In genomic region chr7:139089118-139089517, GRCh38 we compare ENCODE assay signal across 24 cellular contexts. TPM values are rescaled to one million over a fixed set of nuclear protein-coding genes. Genes with fewer than 3 reads are reported as not detected.
DNase-seq lines count a peak whose midpoint lies in the region; ATAC-seq lines count a peak whose summit lies in the region.
"Had no signal": no experiment of that assay in that cellular context is flagged by ENCODE, and none has a peak within 500 bp of the region (broad histone marks: within the 10 kb centered on the region; RNA-seq: fewer than 3 reads in every experiment).

No MANE protein-coding gene starts in this region.

- intact Hi-C loops in activated CD4-positive, alpha-beta memory T cell treated with anti-CD3 and anti-CD28 coated beads for 36 hours (cut with micrococcal nuclease) = no loop called here

- no peaks in the 10 kb centered on the region for H3K27me3 Mint-ChIP-seq in activated naive CD4-positive, alpha-beta T cell treated with anti-CD3 and anti-CD28 coated beads, Interleukin-2, amount 50 U/mL, for 24 hours
- H3K27me3 Mint-ChIP-seq in activated CD4-positive, alpha-beta memory T cell treated with anti-CD3 and anti-CD28 coated beads for 36 hours = no peaks in the 10 kb centered on the region
- H3K27me3 Mint-ChIP-seq in central memory CD8-positive, alpha-beta T cell = no peaks in the 10 kb centered on the region

- no peak for ATAC-seq in activated naive CD4-positive, alpha-beta T cell treated with anti-CD3 and anti-CD28 coated beads, Interleukin-2, amount 50 U/mL, for 72 hours
- ATAC-seq in central memory CD8-positive, alpha-beta T cell (replicated peaks; ENCODE audit: extremely low read depth, poor library complexity, severe bottlenecking) = no peak
- no peak for ATAC-seq in GM18909 (IDR thresholded peaks at IDR 0.05; ENCODE audit: poor library complexity, unreplicated experiment)
- ATAC-seq: GM12878, Panc1 had no signal

- peaks cover 34% of the 10 kb centered on the region for H3K36me3 Mint-ChIP-seq in activated naive CD4-positive, alpha-beta T cell treated with anti-CD3 and anti-CD28 coated beads, Interleukin-2, amount 50 U/mL, for 24 hours
- peaks cover 58 to 91% of the 10 kb centered on the region in 2 donors for H3K36me3 Mint-ChIP-seq in activated naive CD4-positive, alpha-beta T cell treated with anti-CD3 and anti-CD28 coated beads, Interleukin-2, amount 50 U/mL, for 72 hours
- H3K36me3 Mint-ChIP-seq in activated CD4-positive, alpha-beta memory T cell treated with anti-CD3 and anti-CD28 coated beads for 36 hours = peaks cover 86% of the 10 kb centered on the region
- peaks cover 76% of the 10 kb centered on the region for H3K36me3 Mint-ChIP-seq in central memory CD8-positive, alpha-beta T cell (ENCODE audit: insufficient read depth)

- peak overlapping the region; percentile 27 for H3K4me3 Mint-ChIP-seq in activated naive CD4-positive, alpha-beta T cell treated with anti-CD3 and anti-CD28 coated beads, Interleukin-2, amount 50 U/mL, for 24 hours
- H3K4me3 Mint-ChIP-seq in activated CD4-positive, alpha-beta memory T cell treated with anti-CD3 and anti-CD28 coated beads for 36 hours = no peak overlapping the region
- peak overlapping the region; percentile 23 for H3K4me3 Mint-ChIP-seq in central memory CD8-positive, alpha-beta T cell

- H3K4me1 Mint-ChIP-seq in activated naive CD4-positive, alpha-beta T cell treated with anti-CD3 and anti-CD28 coated beads, Interleukin-2, amount 50 U/mL, for 24 hours = peaks cover 91% of the 10 kb centered on the region
- H3K4me1 Mint-ChIP-seq in activated CD4-positive, alpha-beta memory T cell treated with anti-CD3 and anti-CD28 coated beads for 36 hours (ENCODE audit: low read depth) = peaks cover 84% of the 10 kb centered on the region
- peaks cover 82% of the 10 kb centered on the region for H3K4me1 Mint-ChIP-seq in central memory CD8-positive, alpha-beta T cell

- peaks cover 10% of the 10 kb centered on the region for H3K9me3 Mint-ChIP-seq in activated naive CD4-positive, alpha-beta T cell treated with anti-CD3 and anti-CD28 coated beads, Interleukin-2, amount 50 U/mL, for 24 hours
- peaks cover 0 to 20% of the 10 kb centered on the region in 2 donors for H3K9me3 Mint-ChIP-seq in activated naive CD4-positive, alpha-beta T cell treated with anti-CD3 and anti-CD28 coated beads, Interleukin-2, amount 50 U/mL, for 72 hours
- peaks cover 18% of the 10 kb centered on the region for H3K9me3 Mint-ChIP-seq in activated CD4-positive, alpha-beta memory T cell treated with anti-CD3 and anti-CD28 coated beads for 36 hours
- no peaks in the 10 kb centered on the region for H3K9me3 Mint-ChIP-seq in central memory CD8-positive, alpha-beta T cell

- POLR2A ChIA-PET in activated CD4-positive, alpha-beta memory T cell treated with anti-CD3 and anti-CD28 coated beads for 36 hours (lab: Charles Lee) = no interaction called here

- no peak for DNase-seq in activated naive CD4-positive, alpha-beta T cell treated with anti-CD3 and anti-CD28 coated beads, Interleukin-2, amount 50 U/mL, for 72 hours (ENCODE audit: low spot score in 2 of 2)
- DNase-seq in activated CD4-positive, alpha-beta memory T cell treated with anti-CD3 and anti-CD28 coated beads for 36 hours = no peak
- DNase-seq in central memory CD8-positive, alpha-beta T cell (ENCODE audit: low spot score in 2 of 2) = no peak
- DNase-seq in stimulated activated CD4-positive, alpha-beta T cell treated with anti-CD3 and anti-CD28 coated beads, Interleukin-15, amount 100 ng/mL, for 24 hours = no peak
- DNase-seq in DMS 273 treated with DMSO at 0.1 percent for 48 hours (lab: John Stamatoyannopoulos, UW) = no peak
- DNase-seq: activated CD4-positive, CD25-positive, alpha-beta regulatory T cell treated with anti-CD3 and anti-CD28 coated beads, Interleukin-2, amount 50 U/mL, for 72 hours; activated effector memory CD4-positive, alpha-beta T cell treated with Interleukin-2 at 50 U/mL for 16 hours; amygdala; islet precursor cell; KG1; left ventricle myocardium inferior; MG63; midbrain; NCI-H1105 treated with DMSO at 0.1 percent for 48 hours; NCI-H2029; NCI-H2227 treated with DMSO at 0.1 percent for 48 hours; NCI-H69; SIG-M5; stimulated activated CD4-positive, alpha-beta T cell treated with anti-CD3 and anti-CD28 coated beads, Interleukin-2, amount 100 ng/mL, for 24 hours; trophoblast cell had no signal

- CTCF ChIA-PET in activated CD4-positive, alpha-beta memory T cell treated with anti-CD3 and anti-CD28 coated beads for 36 hours (lab: Charles Lee) = interaction anchor here (1.3 kb wide), 1 partner anchor 14 kb away, joined by 4 read pairs; no protein-coding TSS in a partner anchor

- H3K27ac Mint-ChIP-seq in activated naive CD4-positive, alpha-beta T cell treated with anti-CD3 and anti-CD28 coated beads, Interleukin-2, amount 50 U/mL, for 24 hours = peak overlapping the region; percentile 80
- H3K27ac Mint-ChIP-seq in activated naive CD4-positive, alpha-beta T cell treated with anti-CD3 and anti-CD28 coated beads, Interleukin-2, amount 50 U/mL, for 72 hours = peak overlapping the region in 1 of 2 donors; percentile 87
- H3K27ac Mint-ChIP-seq in activated CD4-positive, alpha-beta memory T cell treated with anti-CD3 and anti-CD28 coated beads for 36 hours = peak overlapping the region; percentile 60
- H3K27ac Mint-ChIP-seq in central memory CD8-positive, alpha-beta T cell (ENCODE audit: low read depth) = no peak overlapping the region

RNA-seq across cellular contexts. Expression of gene ZC3HAV1, which starts 20.4 kb away (rescaled TPM):
- total RNA-seq in activated naive CD4-positive, alpha-beta T cell treated with anti-CD3 and anti-CD28 coated beads, Interleukin-2, amount 50 U/mL, for 72 hours = 100 to 1,000 TPM in 1 of 2 donors, 10 to 100 TPM in 1; 97.8 to 167 TPM
- 10 to 100 TPM; 99.3 to 99.6 TPM for total RNA-seq in activated CD4-positive, alpha-beta memory T cell treated with anti-CD3 and anti-CD28 coated beads for 36 hours

RNA-seq across cellular contexts. Expression of gene ZC3HAV1L, which starts 53.3 kb away (rescaled TPM):
- 10 to 100 TPM in 1 of 2 donors, 1 to 10 TPM in 1; 2.0 to 22.6 TPM for total RNA-seq in activated naive CD4-positive, alpha-beta T cell treated with anti-CD3 and anti-CD28 coated beads, Interleukin-2, amount 50 U/mL, for 72 hours
- total RNA-seq in activated CD4-positive, alpha-beta memory T cell treated with anti-CD3 and anti-CD28 coated beads for 36 hours = 10 to 100 TPM; 11.8 to 14.7 TPM
